8 cellular contexts compared by ENCODE assay signal in genomic region chr1:192951961-192952460, GRCh38.
DNase-seq lines count a peak whose midpoint lies in the region; ATAC-seq and TF ChIP-seq lines count a peak whose summit lies in the region.

No MANE protein-coding gene starts in this region.

- H2BK5ac ChIP-seq in neuronal stem cell (ENCODE audit: low read length) = no peak overlapping the region

- no peaks in the 10 kb centered on the region for H3K36me3 Mint-ChIP-seq in activated T-helper 2 cell treated with anti-CD3 and anti-CD28 coated beads, Interferon-gamma antibody, Interleukin-2, Interleukin-4, amounts not matched to agents 10 μg/mL and 5 μg/mL and 100 μg/mL, durations not matched to agents 14 hours and 24 hours and 36 hours (ENCODE audit: low read depth)

- H2BK12ac ChIP-seq in neuronal stem cell (ENCODE audit: low read length) = no peak overlapping the region

- H2BK120ac ChIP-seq in neuronal stem cell (ENCODE audit: low read depth, low read length) = no peak overlapping the region

- no peaks in the 10 kb centered on the region for H4K20me1 ChIP-seq in Karpas-422 (ENCODE audit: insufficient read depth, low read depth, low read length)

- H3K4ac ChIP-seq in neuronal stem cell (ENCODE audit: low read length) = no peak overlapping the region

- no peaks in the 10 kb centered on the region for H3K27me3 ChIP-seq in Karpas-422 (ENCODE audit: low read length)
- no peaks in the 10 kb centered on the region for H3K27me3 ChIP-seq in neuronal stem cell (ENCODE audit: control insufficient read depth in 3 of 3, insufficient read depth in 3 of 3, low read depth in 1 of 3, low read length in 3 of 3)

- no peak overlapping the region for H3K9ac ChIP-seq in Karpas-422 (ENCODE audit: low read length)
- H3K9ac ChIP-seq in neuronal stem cell (ENCODE audit: low read depth, low read length, poor library complexity) = no peak overlapping the region

- DNase-seq in GM13977 (ENCODE audit: low spot score) (peak; percentile 35), Karpas-422 (peak; percentile 74), fibroblast of pulmonary artery (ENCODE audit: low read depth) (peak; percentile 91), neuronal stem cell (ENCODE audit: low spot score) (no peak), LoVo (ENCODE audit: low spot score) (no peak), NCI-H1048 (lab: John Stamatoyannopoulos, UW) (no peak)
- DNase-seq in activated T-helper 2 cell treated with anti-CD3 and anti-CD28 coated beads, Interferon-gamma antibody, Interleukin-2, Interleukin-4, amounts not matched to agents 10 μg/mL and 5 μg/mL and 100 μg/mL, durations not matched to agents 14 hours and 24 hours and 36 hours (ENCODE audit: low spot score) = no peak

- H3K9me3 Mint-ChIP-seq in activated T-helper 2 cell treated with anti-CD3 and anti-CD28 coated beads, Interferon-gamma antibody, Interleukin-2, Interleukin-4, amounts not matched to agents 10 μg/mL and 5 μg/mL and 100 μg/mL, durations not matched to agents 14 hours and 24 hours and 36 hours = no peaks in the 10 kb centered on the region

- in situ Hi-C loops in GM13977 (cut with MboI; ENCODE audit: low pct_unique_long_range_greater_than_20kb, low sequenced_read_pairs, unreplicated experiment) = no loop called here

- H3K4me1 ChIP-seq in Karpas-422 (ENCODE audit: low read length) (peaks cover 21% of the 10 kb centered on the region), neuronal stem cell (ENCODE audit: control insufficient read depth in 2 of 2, insufficient read depth in 1 of 2, low read depth in 1 of 2, low read length in 2 of 2) (no peaks in the 10 kb centered on the region)

- no peaks in the 10 kb centered on the region for H3K4me1 Mint-ChIP-seq in activated T-helper 2 cell treated with anti-CD3 and anti-CD28 coated beads, Interferon-gamma antibody, Interleukin-2, Interleukin-4, amounts not matched to agents 10 μg/mL and 5 μg/mL and 100 μg/mL, durations not matched to agents 14 hours and 24 hours and 36 hours (ENCODE audit: low read depth)

- H3K18ac ChIP-seq in neuronal stem cell (ENCODE audit: low read length) = no peak overlapping the region

- H3K9me3 ChIP-seq in Karpas-422 (ENCODE audit: low read length) (no peaks in the 10 kb centered on the region), neuronal stem cell (replicated peaks in 1 of 2; ENCODE audit: control insufficient read depth in 2 of 2, insufficient read depth in 1 of 2, low read depth in 1 of 2, low read length in 2 of 2) (no peaks in the 10 kb centered on the region)

- no peak overlapping the region for H2AK5ac ChIP-seq in neuronal stem cell (ENCODE audit: low read depth, low read length)

- H2BK15ac ChIP-seq in neuronal stem cell (ENCODE audit: low read length) = no peak overlapping the region

- H3K79me1 ChIP-seq in neuronal stem cell (ENCODE audit: low read depth, low read length) = no peaks in the 10 kb centered on the region

- no CpG with 5 or more reads among the region's 3 CpGs for whole genome bisulfite sequencing in neuronal stem cell (ENCODE audit: extremely low coverage in 2 of 2, insufficient read length in 2 of 2, insufficient replicate concordance in 1 of 2), 2 donors

- H3K4me2 ChIP-seq in Karpas-422 (ENCODE audit: low read depth, low read length, poor library complexity, severe bottlenecking) (peak overlapping the region; percentile 37), neuronal stem cell (ENCODE audit: insufficient read depth, low read length, poor library complexity, severe bottlenecking) (no peak overlapping the region)

- H3K36me3 ChIP-seq in Karpas-422 (ENCODE audit: insufficient read depth, low read length) (no peaks in the 10 kb centered on the region), neuronal stem cell (replicated peaks in 1 of 2; ENCODE audit: control insufficient read depth in 2 of 2, insufficient read depth in 2 of 2, low read length in 2 of 2) (no peaks in the 10 kb centered on the region)

- H3K27ac ChIP-seq in Karpas-422 (ENCODE audit: low read length) (peak overlapping the region; percentile 5; the same call in 1 of the 2 replicates), neuronal stem cell (replicated peaks; ENCODE audit: low read length) (no peak overlapping the region)

- H3K9me2 ChIP-seq in Karpas-422 (replicated peaks; ENCODE audit: insufficient read depth, low read length) = no peaks in the 10 kb centered on the region

- H4K91ac ChIP-seq in neuronal stem cell (ENCODE audit: low read depth, low read length, poor library complexity) = no peak overlapping the region

- no peak overlapping the region for H2AFZ ChIP-seq in Karpas-422 (ENCODE audit: low read length)
- H2AFZ ChIP-seq in neuronal stem cell (ENCODE audit: low read length) = no peak overlapping the region

- no peaks in the 10 kb centered on the region for H3K27me3 Mint-ChIP-seq in activated T-helper 2 cell treated with anti-CD3 and anti-CD28 coated beads, Interferon-gamma antibody, Interleukin-2, Interleukin-4, amounts not matched to agents 10 μg/mL and 5 μg/mL and 100 μg/mL, durations not matched to agents 14 hours and 24 hours and 36 hours (ENCODE audit: low read depth)

- no peak overlapping the region for H3K27ac Mint-ChIP-seq in activated T-helper 2 cell treated with anti-CD3 and anti-CD28 coated beads, Interferon-gamma antibody, Interleukin-2, Interleukin-4, amounts not matched to agents 10 μg/mL and 5 μg/mL and 100 μg/mL, durations not matched to agents 14 hours and 24 hours and 36 hours

- H4K8ac ChIP-seq in neuronal stem cell (ENCODE audit: low read depth, low read length) = no peak overlapping the region

- no peak overlapping the region for H3K14ac ChIP-seq in neuronal stem cell (ENCODE audit: low read length)

- ATAC-seq in GM21717 (IDR thresholded peaks at IDR 0.05; ENCODE audit: unreplicated experiment) = peak; percentile 97

- TF ChIP-seq CTCF in GM13977 (IDR thresholded peaks at IDR 0.05; ENCODE audit: extremely low read depth, insufficient read depth, missing control alignments) (no peak), fibroblast of pulmonary artery (IDR thresholded peaks at IDR 0.05; ENCODE audit: low read length, missing control alignments) (no peak)

- no peak overlapping the region for H3K4me3 Mint-ChIP-seq in activated T-helper 2 cell treated with anti-CD3 and anti-CD28 coated beads, Interferon-gamma antibody, Interleukin-2, Interleukin-4, amounts not matched to agents 10 μg/mL and 5 μg/mL and 100 μg/mL, durations not matched to agents 14 hours and 24 hours and 36 hours (ENCODE audit: low read depth)

- no peaks in the 10 kb centered on the region for H3K79me2 ChIP-seq in Karpas-422 (ENCODE audit: low read length)

- intact Hi-C loops in activated T-helper 2 cell treated with anti-CD3 and anti-CD28 coated beads, Interferon-gamma antibody, Interleukin-2, Interleukin-4, amounts not matched to agents 10 μg/mL and 5 μg/mL and 100 μg/mL, durations not matched to agents 14 hours and 24 hours and 36 hours (cut with micrococcal nuclease) = no loop called here

- H3K4me3 ChIP-seq in Karpas-422 (ENCODE audit: low read length) (peak overlapping the region; percentile 2; the same call in 1 of the 2 replicates), fibroblast of pulmonary artery (replicated peaks; ENCODE audit: low read depth, low read length) (no peak overlapping the region), neuronal stem cell (ENCODE audit: low read length in 2 of 2) (no peak overlapping the region)

- no peak overlapping the region for H3K23ac ChIP-seq in neuronal stem cell (ENCODE audit: low read depth, low read length, poor library complexity)

Comparison
In these comparisons a context has a peak if more than half of its experiments do, and no peak if none do; other contexts are left out.
1. DNase-seq: peak in GM13977 (single experiment), Karpas-422 (single experiment) and fibroblast of pulmonary artery (single experiment); none in neuronal stem cell (single experiment), LoVo (single experiment), activated T-helper 2 cell treated with anti-CD3 and anti-CD28 coated beads, Interferon-gamma antibody, Interleukin-2, Interleukin-4, amounts not matched to agents 10 μg/mL and 5 μg/mL and 100 μg/mL, durations not matched to agents 14 hours and 24 hours and 36 hours (single experiment) and NCI-H1048 (single experiment).